In the genomic region with DNA sequence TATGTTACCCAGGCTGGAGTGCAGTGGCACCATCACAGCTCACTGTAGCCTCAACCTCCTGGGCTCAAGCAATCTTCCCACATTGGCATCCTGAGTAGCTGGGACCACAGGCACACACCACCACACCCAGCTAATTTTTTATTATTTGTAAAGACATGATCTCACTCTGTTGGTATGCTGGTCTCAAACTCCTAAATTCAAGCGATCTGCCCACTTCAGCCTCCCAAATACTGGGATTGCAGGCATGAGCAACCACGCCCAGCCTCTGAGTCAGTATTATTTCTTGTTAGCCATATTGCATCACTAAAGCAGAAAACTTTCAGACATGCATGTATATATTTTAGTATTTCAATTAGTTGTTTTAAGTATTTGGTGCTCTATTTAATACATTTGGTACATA, we compare ENCODE assay signal across 15 cellular contexts.
DNase-seq lines count a peak whose midpoint lies in the region; ATAC-seq and TF ChIP-seq lines count a peak whose summit lies in the region.
"Had no signal": no experiment of that assay in that cellular context is flagged by ENCODE, and none has a peak within 500 bp of the region (broad histone marks: within the 10 kb centered on the region; RNA-seq: fewer than 3 reads in every experiment).

No MANE protein-coding gene starts in this region.

- H3K4me3 ChIP-seq in epithelial cell of proximal tubule (ENCODE audit: low read depth, low read length): no peak overlapping the region
- H3K4me3 ChIP-seq: neural progenitor cell, SK-N-MC had no signal

- peaks cover 6% of the 10 kb centered on the region for H3K9me3 Mint-ChIP-seq in natural killer cell treated with Interleukin-12 subunit alpha and Interleukin-12 subunit beta and Interleukin-15 and Interleukin-18, amount 100 ng/mL, for 72 hours
- H3K9me3 Mint-ChIP-seq: activated naive CD4-positive, alpha-beta T cell treated with anti-CD3 and anti-CD28 coated beads, Interleukin-2, amount 10 ng/mL, durations not matched to agents 7 days and 5 days; neural progenitor cell had no signal

- H3K4me3 Mint-ChIP-seq in natural killer cell treated with Interleukin-12 subunit alpha and Interleukin-12 subunit beta and Interleukin-15 and Interleukin-18, amount 100 ng/mL, for 72 hours: no peak overlapping the region
- H3K4me3 Mint-ChIP-seq: activated naive CD4-positive, alpha-beta T cell treated with anti-CD3 and anti-CD28 coated beads, Interleukin-2, amount 10 ng/mL, durations not matched to agents 7 days and 5 days; IgD-negative memory B cell; neural progenitor cell had no signal

- no peaks in the 10 kb centered on the region for H3K27me3 Mint-ChIP-seq in natural killer cell treated with Interleukin-12 subunit alpha and Interleukin-12 subunit beta and Interleukin-15 and Interleukin-18, amount 100 ng/mL, for 72 hours
- H3K27me3 Mint-ChIP-seq: activated naive CD4-positive, alpha-beta T cell treated with anti-CD3 and anti-CD28 coated beads, Interleukin-2, amount 10 ng/mL, durations not matched to agents 7 days and 5 days; IgD-negative memory B cell had no signal

- ATAC-seq in natural killer cell treated with Interleukin-12 subunit alpha and Interleukin-12 subunit beta and Interleukin-15 and Interleukin-18, amount 100 ng/mL, for 72 hours: no peak
- ATAC-seq in GM18861 (IDR thresholded peaks at IDR 0.05; ENCODE audit: unreplicated experiment): no peak

- no peaks in the 10 kb centered on the region for H3K36me3 Mint-ChIP-seq in natural killer cell treated with Interleukin-12 subunit alpha and Interleukin-12 subunit beta and Interleukin-15 and Interleukin-18, amount 100 ng/mL, for 72 hours
- H3K36me3 Mint-ChIP-seq: activated naive CD4-positive, alpha-beta T cell treated with anti-CD3 and anti-CD28 coated beads, Interleukin-2, amount 10 ng/mL, durations not matched to agents 7 days and 5 days; IgD-negative memory B cell; neural progenitor cell had no signal

- H3K4me1 Mint-ChIP-seq in natural killer cell treated with Interleukin-12 subunit alpha and Interleukin-12 subunit beta and Interleukin-15 and Interleukin-18, amount 100 ng/mL, for 72 hours (ENCODE audit: low read depth in 2 of 2): no peaks in the 10 kb centered on the region
- H3K4me1 Mint-ChIP-seq: activated naive CD4-positive, alpha-beta T cell treated with anti-CD3 and anti-CD28 coated beads, Interleukin-2, amount 10 ng/mL, durations not matched to agents 7 days and 5 days; IgD-negative memory B cell had no signal

- DNase-seq in EL: peak; percentile 91
- peak; percentile 28 for DNase-seq in NCI-H460 (ENCODE audit: extremely low read depth, low read depth)
- peak; percentile 33 for DNase-seq in epithelial cell of proximal tubule (ENCODE audit: low read depth)
- DNase-seq in posterior vena cava (ENCODE audit: low spot score): peak; percentile 71
- no peak for DNase-seq in GM19240 (ENCODE audit: insufficient read length, low spot score)
- DNase-seq in natural killer cell treated with Interleukin-12 subunit alpha and Interleukin-12 subunit beta and Interleukin-15 and Interleukin-18, amount 100 ng/mL, for 72 hours (ENCODE audit: low spot score): no peak
- no peak for DNase-seq in stimulated activated CD8-positive, alpha-beta memory T cell treated with anti-CD3 and anti-CD28 coated beads, Interleukin-4, amount 100 ng/mL, for 48 hours
- DNase-seq: activated naive CD4-positive, alpha-beta T cell treated with anti-CD3 and anti-CD28 coated beads, Interleukin-2, amount 10 ng/mL, durations not matched to agents 7 days and 5 days; DMS 273 treated with DMSO at 0.1 percent for 48 hours; NCI-H2171; stimulated activated CD4-positive, alpha-beta T cell treated with anti-CD3 and anti-CD28 coated beads, Interleukin-2, amount 100 ng/mL, for 24 hours had no signal

- TF ChIP-seq CTCF in epithelial cell of proximal tubule (conservative IDR thresholded peaks at IDR 0.05; ENCODE audit: low read depth, low read length): no peak

- intact Hi-C loops in posterior vena cava (cut with DNase I): no loop called here

- no peak overlapping the region for H3K27ac Mint-ChIP-seq in natural killer cell treated with Interleukin-12 subunit alpha and Interleukin-12 subunit beta and Interleukin-15 and Interleukin-18, amount 100 ng/mL, for 72 hours
- H3K27ac Mint-ChIP-seq: activated naive CD4-positive, alpha-beta T cell treated with anti-CD3 and anti-CD28 coated beads, Interleukin-2, amount 10 ng/mL, durations not matched to agents 7 days and 5 days; IgD-negative memory B cell; neural progenitor cell had no signal

Comparison
In these comparisons a context has a peak if more than half of its experiments do, and no peak if none do; other contexts are left out.
1. DNase-seq: peak in EL (single experiment), NCI-H460 (single experiment), epithelial cell of proximal tubule (single experiment) and posterior vena cava (single experiment); none in GM19240 (single experiment), natural killer cell treated with Interleukin-12 subunit alpha and Interleukin-12 subunit beta and Interleukin-15 and Interleukin-18, amount 100 ng/mL, for 72 hours (single experiment) and stimulated activated CD8-positive, alpha-beta memory T cell treated with anti-CD3 and anti-CD28 coated beads, Interleukin-4, amount 100 ng/mL, for 48 hours (single experiment).